ENCODE assay signal across 8 cellular contexts in the genomic region with DNA sequence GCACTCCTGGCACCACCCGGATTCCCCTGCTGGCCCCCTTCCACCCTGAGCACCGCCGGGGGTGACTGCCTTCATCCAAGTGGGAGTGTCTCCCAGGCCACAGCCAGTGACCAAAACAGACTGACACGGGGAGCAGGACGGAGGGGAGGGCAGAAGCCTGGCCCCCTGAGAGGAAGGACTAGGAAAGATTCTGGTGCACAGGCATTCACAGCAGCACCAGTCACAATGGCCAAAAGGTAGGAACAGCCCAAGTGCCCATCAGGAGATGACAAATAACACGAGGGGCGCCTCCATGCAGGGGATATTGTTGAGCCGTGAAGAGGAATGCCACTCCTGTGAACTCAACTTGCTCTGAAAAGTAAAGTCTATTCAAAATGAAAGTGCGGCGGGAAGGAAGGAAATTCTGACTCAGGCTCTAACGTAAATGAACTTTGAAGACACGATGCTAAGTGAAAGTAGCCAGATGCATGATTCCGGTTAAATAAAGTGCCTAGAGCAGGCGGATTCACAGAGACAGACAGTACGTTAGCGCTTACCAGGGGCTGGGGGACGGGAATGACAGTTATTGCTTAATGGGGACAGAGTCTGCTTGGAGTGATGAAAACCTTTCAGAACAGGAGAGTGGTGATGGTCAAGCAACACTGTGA.
DNase-seq lines count a peak whose midpoint lies in the region; ATAC-seq, FAIRE-seq and TF ChIP-seq lines count a peak whose summit lies in the region.

No MANE protein-coding gene starts in this region.

- no peak for TF ChIP-seq CTCF in left lung (IDR thresholded peaks at IDR 0.05)

- peak; percentile 99 for FAIRE-seq in GM12892 (lab: Jason Lieb, UNC)

- H3K4me3 ChIP-seq in SJSA1 = peak overlapping the region; percentile 18
- no peak overlapping the region for H3K4me3 ChIP-seq in left lung

- H3K27ac ChIP-seq in SJSA1 (peak overlapping the region; percentile 79), left lung (peak overlapping the region; percentile 80 to 92)

- H3K4me1 ChIP-seq in SJSA1 (replicated peaks) = peaks cover 43% of the 10 kb centered on the region
- H3K4me1 ChIP-seq in left lung = peaks cover 8 to 58% of the 10 kb centered on the region in 2 donors

- H3K36me3 ChIP-seq in SJSA1 (no peaks in the 10 kb centered on the region), left lung (no peaks in the 10 kb centered on the region)

- ATAC-seq in HG02840 (IDR thresholded peaks at IDR 0.05; ENCODE audit: low FRiP score, unreplicated experiment) = peak; percentile 67
- ATAC-seq in left lung = peak; percentile 22

- H3K9me3 ChIP-seq in SJSA1 (replicated peaks) (no peaks in the 10 kb centered on the region), left lung (no peaks in the 10 kb centered on the region)

- no peak for DNase-seq in GM12892 (ENCODE audit: insufficient read length)
- peak; percentile 67 to 81 for DNase-seq in SJSA1 (ENCODE audit: low read depth in 1 of 2, low spot score in 2 of 2)
- DNase-seq in amniotic stem cell (lab: John Stamatoyannopoulos, UW) = peak; percentile 37
- DNase-seq in left lung = no peak
- peak; percentile 34 for DNase-seq in stimulated activated CD8-positive, alpha-beta memory T cell treated with anti-CD3 and anti-CD28 coated beads, Interleukin-12 subunit alpha, Interleukin-12 subunit beta, amount 100 ng/mL, for 24 hours (ENCODE audit: extremely low read depth)
- DNase-seq in middle frontal gyrus (ENCODE audit: extremely low spot score, low spot score) = no peak
- DNase-seq in DMS53 treated with DMSO at 0.1 percent for 48 hours (lab: John Stamatoyannopoulos, UW; ENCODE audit: unreplicated experiment) = no peak

- no peaks in the 10 kb centered on the region for H3K27me3 ChIP-seq in SJSA1 (replicated peaks)
- H3K27me3 ChIP-seq in left lung = no peaks in the 10 kb centered on the region

- no peak for TF ChIP-seq POLR2A in GM12892 (IDR thresholded peaks at IDR 0.05; ENCODE audit: low read depth, low read length)

- intact Hi-C loops in left lung (cut with DNase I) = no loop called here

Comparison
In these comparisons a context has a peak if more than half of its experiments do, and no peak if none do; other contexts are left out.
1. DNase-seq: peak in SJSA1 (2 of 2), amniotic stem cell (single experiment) and stimulated activated CD8-positive, alpha-beta memory T cell treated with anti-CD3 and anti-CD28 coated beads, Interleukin-12 subunit alpha, Interleukin-12 subunit beta, amount 100 ng/mL, for 24 hours (single experiment); none in GM12892 (single experiment), left lung (0 of 2), middle frontal gyrus (single experiment) and DMS53 treated with DMSO at 0.1 percent for 48 hours (single experiment).